Comparison of ENCODE assay signal across 16 cellular contexts in the genomic region with DNA sequence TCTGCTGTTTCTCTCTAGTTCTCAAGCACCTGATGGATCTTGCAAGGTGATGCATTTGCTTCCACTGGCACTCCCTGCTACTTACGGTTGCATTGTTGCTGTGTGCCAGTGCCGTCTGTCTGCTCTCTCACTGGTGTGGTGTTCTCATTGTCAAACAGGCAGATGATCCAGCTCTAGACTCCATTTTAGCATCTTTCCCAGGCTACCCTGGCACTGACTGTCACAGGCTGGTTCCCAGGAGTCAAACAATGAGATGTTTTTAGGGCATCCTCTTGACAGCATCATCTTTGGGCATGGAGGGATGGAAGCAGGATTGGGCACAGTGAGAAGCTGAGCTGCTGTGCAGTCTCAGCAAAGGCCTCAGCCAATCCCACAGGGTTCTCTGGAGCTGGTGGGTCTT. TPM values are rescaled to one million over a fixed set of nuclear protein-coding genes. Genes with fewer than 3 reads are reported as not detected.
DNase-seq lines count a peak whose midpoint lies in the region; ATAC-seq and TF ChIP-seq lines count a peak whose summit lies in the region.
"Had no signal": no experiment of that assay in that cellular context is flagged by ENCODE, and none has a peak within 500 bp of the region (broad histone marks: within the 10 kb centered on the region; RNA-seq: fewer than 3 reads in every experiment).

No MANE protein-coding gene starts in this region.

- no peaks in the 10 kb centered on the region for H3K9me3 ChIP-seq in CD8-positive, alpha-beta T cell (ENCODE audit: low read length)

- H3K9me3 Mint-ChIP-seq in CD8-positive, alpha-beta T cell = no peaks in the 10 kb centered on the region
- no peaks in the 10 kb centered on the region for H3K9me3 Mint-ChIP-seq in central memory CD8-positive, alpha-beta T cell
- H3K9me3 Mint-ChIP-seq: HFFc6 had no signal

- H3K27ac Mint-ChIP-seq in CD8-positive, alpha-beta T cell = peak overlapping the region; percentile 34
- peak overlapping the region; percentile 32 for H3K27ac Mint-ChIP-seq in central memory CD8-positive, alpha-beta T cell (ENCODE audit: low read depth)
- H3K27ac Mint-ChIP-seq: HFFc6 had no signal

- H3K4me1 ChIP-seq in CD8-positive, alpha-beta T cell (ENCODE audit: insufficient read depth, low read length) = no peaks in the 10 kb centered on the region

- POLR2A ChIA-PET in CD8-positive, alpha-beta T cell (lab: Charles Lee) = no interaction called here

- H3K27me3 ChIP-seq in CD8-positive, alpha-beta T cell (ENCODE audit: insufficient read depth, low read length) = no peaks in the 10 kb centered on the region

- H3K27ac ChIP-seq in CD8-positive, alpha-beta T cell (ENCODE audit: low read depth, low read length) = no peak overlapping the region
- peak overlapping the region; percentile 95 for H3K27ac ChIP-seq in substantia nigra (ENCODE audit: low read depth, low read length, poor library complexity, severe bottlenecking)
- H3K27ac ChIP-seq: KMS-11 had no signal

- no peak for TF ChIP-seq CTCF in CD8-positive, alpha-beta T cell (IDR thresholded peaks at IDR 0.05)

- H3K36me3 ChIP-seq in CD8-positive, alpha-beta T cell (ENCODE audit: insufficient read depth, low read length) = peaks cover 27% of the 10 kb centered on the region

- no peak overlapping the region for H3K4me3 ChIP-seq in CD8-positive, alpha-beta T cell (ENCODE audit: low read depth, low read length)

- H3K36me3 Mint-ChIP-seq in CD8-positive, alpha-beta T cell = peaks cover 87% of the 10 kb centered on the region
- peaks cover 57% of the 10 kb centered on the region for H3K36me3 Mint-ChIP-seq in central memory CD8-positive, alpha-beta T cell (ENCODE audit: insufficient read depth)

- ATAC-seq in CD8-positive, alpha-beta T cell = no peak
- no peak for ATAC-seq in central memory CD8-positive, alpha-beta T cell (replicated peaks; ENCODE audit: extremely low read depth, poor library complexity, severe bottlenecking)
- ATAC-seq in activated CD4-positive, CD25-positive, alpha-beta regulatory T cell treated with anti-CD3 and anti-CD28 coated beads, Interleukin-2, amount 50 U/mL, for 24 hours = no peak
- no peak for ATAC-seq in Right ventricle myocardium superior (ENCODE audit: poor library complexity)
- ATAC-seq: PC-3 had no signal

- CTCF ChIA-PET in CD8-positive, alpha-beta T cell (lab: Charles Lee) = interaction anchor here (1.8 kb wide), 1 partner anchor 13 kb away, joined by 6 read pairs; a partner anchor contains a TSS

- no peaks in the 10 kb centered on the region for H3K27me3 Mint-ChIP-seq in CD8-positive, alpha-beta T cell (ENCODE audit: low read depth)
- no peaks in the 10 kb centered on the region for H3K27me3 Mint-ChIP-seq in central memory CD8-positive, alpha-beta T cell

- intact Hi-C loops in CD8-positive, alpha-beta T cell (cut with DNase I, micrococcal nuclease) = no loop called here
- intact Hi-C loops in Right ventricle myocardium superior (cut with DNase I) = no loop called here

- H3K4me3 Mint-ChIP-seq in CD8-positive, alpha-beta T cell = no peak overlapping the region
- no peak overlapping the region for H3K4me3 Mint-ChIP-seq in central memory CD8-positive, alpha-beta T cell
- H3K4me3 Mint-ChIP-seq: HFFc6 had no signal

- H3K4me1 Mint-ChIP-seq in CD8-positive, alpha-beta T cell (ENCODE audit: low read depth) = peaks cover 24% of the 10 kb centered on the region
- peaks cover 28% of the 10 kb centered on the region for H3K4me1 Mint-ChIP-seq in central memory CD8-positive, alpha-beta T cell

- no peak for DNase-seq in CD8-positive, alpha-beta T cell
- DNase-seq in central memory CD8-positive, alpha-beta T cell (ENCODE audit: low spot score in 2 of 2) = no peak
- DNase-seq in medulla oblongata (ENCODE audit: extremely low spot score) = peak; percentile 88
- peak in 40 of 49 donors; percentile 7 to 85 (median 50) for DNase-seq in substantia nigra (lab: John Stamatoyannopoulos, UW)
- DNase-seq in RKO (ENCODE audit: low spot score) = no peak
- DNase-seq in Right ventricle myocardium superior = no peak
- DNase-seq: AML-193, HFFc6, NCI-H1092, PC-3 had no signal

RNA-seq across cellular contexts. Expression of a gene that starts 12.9 kb away (rescaled TPM):
- total RNA-seq in CD8-positive, alpha-beta T cell = 10 to 100 TPM; 67.8 to 76.8 TPM
- 28.2 TPM for total RNA-seq in Right ventricle myocardium superior

RNA-seq across cellular contexts. Expression of a gene that starts 13.0 kb away (rescaled TPM):
- 1 to 10 TPM; 4.3 to 7.1 TPM for total RNA-seq in CD8-positive, alpha-beta T cell
- 4.7 TPM for total RNA-seq in Right ventricle myocardium superior

RNA-seq across cellular contexts. Expression of a gene that starts 30.9 kb away (rescaled TPM):
- not detected for total RNA-seq in CD8-positive, alpha-beta T cell
- total RNA-seq in Right ventricle myocardium superior = not detected
- total RNA-seq: A673, Daoy, H4, HFFc6, MCF 10A had no signal

Comparison
In these comparisons a context has a peak if more than half of its experiments do, and no peak if none do; other contexts are left out.
1. DNase-seq: peak in medulla oblongata (single experiment) and substantia nigra (40 of 49); none in CD8-positive, alpha-beta T cell (0 of 7), central memory CD8-positive, alpha-beta T cell (0 of 2), RKO (single experiment) and Right ventricle myocardium superior (single experiment).